Comparison of ENCODE assay signal across 28 cellular contexts in the genomic region with DNA sequence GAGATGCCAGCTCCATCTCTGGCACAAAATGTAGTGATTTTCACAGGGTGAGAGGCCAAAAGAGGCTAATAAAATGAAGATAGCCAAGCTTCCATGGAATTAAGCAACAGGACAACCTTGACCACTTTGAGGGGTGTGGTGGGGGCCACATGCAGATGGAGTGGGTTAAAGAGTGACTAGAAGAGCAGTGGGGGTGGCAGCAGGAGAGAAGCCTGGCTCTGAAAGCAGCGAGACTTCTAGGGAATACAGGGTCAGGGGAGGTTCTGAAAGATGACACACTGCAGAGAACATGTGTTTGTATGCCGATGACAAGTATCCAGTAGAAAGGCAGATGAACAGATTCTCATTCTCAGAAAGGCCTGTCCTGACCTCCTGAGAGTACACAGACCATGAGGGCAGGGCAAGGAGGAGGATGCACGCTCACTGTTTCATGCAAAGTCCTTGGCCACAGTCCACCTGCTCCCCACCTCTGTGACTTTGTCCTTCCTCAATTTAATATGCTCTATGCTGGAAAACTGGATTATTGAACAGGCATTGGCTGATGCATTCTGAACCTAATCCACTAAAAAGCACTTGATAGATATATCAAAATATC. TPM values are rescaled to one million over a fixed set of nuclear protein-coding genes. Genes with fewer than 3 reads are reported as not detected.
DNase-seq lines count a peak whose midpoint lies in the region; ATAC-seq and TF ChIP-seq lines count a peak whose summit lies in the region.
"Had no signal": no experiment of that assay in that cellular context is flagged by ENCODE, and none has a peak within 500 bp of the region (broad histone marks: within the 10 kb centered on the region; RNA-seq: fewer than 3 reads in every experiment).

No MANE protein-coding gene starts in this region.

- POLR2A ChIA-PET in activated CD4-positive, alpha-beta memory T cell treated with anti-CD3 and anti-CD28 coated beads, Interleukin-2, amount 10 ng/mL, durations not matched to agents 7 days and 5 days (lab: Charles Lee): no interaction called here

- H4K20me1 ChIP-seq in GM23338 (replicated peaks; ENCODE audit: insufficient read depth): no peaks in the 10 kb centered on the region
- H4K20me1 ChIP-seq: BLaER1 had no signal

- no peak for TF ChIP-seq EP300 in esophagus muscularis mucosa (IDR thresholded peaks at IDR 0.05)

- H3K27me3 Mint-ChIP-seq in GM23338 (ENCODE audit: insufficient read depth, low read depth, poor library complexity): peaks cover 9% of the 10 kb centered on the region
- peaks cover 2% of the 10 kb centered on the region for H3K27me3 Mint-ChIP-seq in activated CD4-positive, alpha-beta memory T cell treated with anti-CD3 and anti-CD28 coated beads, Interleukin-2, amount 10 ng/mL, durations not matched to agents 7 days and 5 days

- peaks cover 16% of the 10 kb centered on the region for H3K4me1 Mint-ChIP-seq in GM23338
- no peaks in the 10 kb centered on the region for H3K4me1 Mint-ChIP-seq in activated CD4-positive, alpha-beta memory T cell treated with anti-CD3 and anti-CD28 coated beads, Interleukin-2, amount 10 ng/mL, durations not matched to agents 7 days and 5 days
- H3K4me1 Mint-ChIP-seq: CD14-positive monocyte; CD4-positive, alpha-beta memory T cell; CD4-positive, CD25-positive, alpha-beta regulatory T cell; CD8-positive, alpha-beta memory T cell had no signal

- H3K4me3 ChIP-seq in GM23338: no peak overlapping the region
- H3K4me3 ChIP-seq in esophagus muscularis mucosa: no peak overlapping the region
- H3K4me3 ChIP-seq in right lobe of liver: peak overlapping the region in 1 of 3 donors; percentile 61
- H3K4me3 ChIP-seq: BLaER1, GM12878 had no signal

- H2AFZ ChIP-seq in GM23338: 0 out of 2 replicates have a peak overlapping the region, but pooled peaks have one; percentile 9

- H3K9me3 ChIP-seq in esophagus muscularis mucosa: peaks cover 0 to 18% (median 12%) of the 10 kb centered on the region in 4 donors
- H3K9me3 ChIP-seq in right lobe of liver: no peaks in the 10 kb centered on the region
- H3K9me3 ChIP-seq: BE2C had no signal

- H3K9me3 Mint-ChIP-seq in GM23338: peaks cover 22% of the 10 kb centered on the region
- H3K9me3 Mint-ChIP-seq in activated CD4-positive, alpha-beta memory T cell treated with anti-CD3 and anti-CD28 coated beads, Interleukin-2, amount 10 ng/mL, durations not matched to agents 7 days and 5 days: peaks cover 5% of the 10 kb centered on the region

- H3F3A ChIP-seq in GM23338 (replicated peaks; ENCODE audit: low read depth): no peaks in the 10 kb centered on the region

- peaks cover 8% of the 10 kb centered on the region; the same call in 2 of the 3 replicates for H3K36me3 Mint-ChIP-seq in GM23338 (ENCODE audit: low read depth)
- H3K36me3 Mint-ChIP-seq in activated CD4-positive, alpha-beta memory T cell treated with anti-CD3 and anti-CD28 coated beads, Interleukin-2, amount 10 ng/mL, durations not matched to agents 7 days and 5 days (ENCODE audit: low read depth): no peaks in the 10 kb centered on the region
- H3K36me3 Mint-ChIP-seq: CD14-positive monocyte; CD4-positive, alpha-beta memory T cell; CD4-positive, CD25-positive, alpha-beta regulatory T cell had no signal

- DNase-seq in GM23338 (ENCODE audit: low spot score) (no peak), esophagus muscularis mucosa (ENCODE audit: extremely low spot score) (peak; percentile 74), right lobe of liver (peak; percentile 57 to 81 (median 76)), NOMO-1 treated with dmso at 0.1 percent for 144 hours (lab: John Stamatoyannopoulos, UW; ENCODE audit: unreplicated experiment) (no peak)
- no peak for DNase-seq in activated CD4-positive, alpha-beta memory T cell treated with anti-CD3 and anti-CD28 coated beads, Interleukin-2, amount 10 ng/mL, durations not matched to agents 7 days and 5 days
- DNase-seq: 8988T; ACHN; BE2C; C1 segment of cervical spinal cord; CD4-positive, alpha-beta memory T cell; CD4-positive, CD25-positive, alpha-beta regulatory T cell; CD8-positive, alpha-beta memory T cell; COR-L47; DMS 273 treated with DMSO at 0.1 percent for 48 hours; DMS153; DMS53; DMS79; DND-41; EL; GDM1 had no signal

- ATAC-seq in GM23338 (no peak), right lobe of liver (peak; percentile 79 to 83 (median 80)), HG02885 (IDR thresholded peaks at IDR 0.05; ENCODE audit: poor library complexity, unreplicated experiment) (no peak)
- ATAC-seq: GM12878 had no signal

- 73% methylated on average over 3 of the region's 3 CpGs for WGBS in esophagus muscularis mucosa
- 24% methylated on average over 3 of the region's 3 CpGs for WGBS in right lobe of liver (ENCODE audit: insufficient coverage, low coverage, low lambda C conversion rate, missing lambda C conversion rate)

- H3K27me3 ChIP-seq in GM23338 (ENCODE audit: insufficient read depth) (no peaks in the 10 kb centered on the region), esophagus muscularis mucosa (peaks cover 0 to 5% (median 0%) of the 10 kb centered on the region in 4 donors), right lobe of liver (no peaks in the 10 kb centered on the region)
- H3K27me3 ChIP-seq: BE2C, BLaER1 had no signal

- intact Hi-C loops in esophagus muscularis mucosa (cut with DNase I) (no loop called here), right lobe of liver (cut with DNase I) (no loop called here)

- no peaks in the 10 kb centered on the region for H3K9me2 ChIP-seq in GM23338 (ENCODE audit: insufficient read depth)

- H3K27ac Mint-ChIP-seq in GM23338: no peak overlapping the region
- H3K27ac Mint-ChIP-seq in activated CD4-positive, alpha-beta memory T cell treated with anti-CD3 and anti-CD28 coated beads, Interleukin-2, amount 10 ng/mL, durations not matched to agents 7 days and 5 days: no peak overlapping the region
- H3K27ac Mint-ChIP-seq: CD14-positive monocyte; CD4-positive, alpha-beta memory T cell; CD4-positive, CD25-positive, alpha-beta regulatory T cell; CD8-positive, alpha-beta memory T cell had no signal

- no peaks in the 10 kb centered on the region for H3K79me2 ChIP-seq in GM23338 (replicated peaks; ENCODE audit: insufficient read depth)

- no peak overlapping the region for H3K4me2 ChIP-seq in GM23338
- H3K4me2 ChIP-seq: BLaER1 had no signal

- no peak for TF ChIP-seq CTCF in GM23338 (conservative IDR thresholded peaks at IDR 0.05; ENCODE audit: low read depth in 2 of 2)
- no peak for TF ChIP-seq CTCF in esophagus muscularis mucosa (IDR thresholded peaks at IDR 0.05)
- no peak for TF ChIP-seq CTCF in right lobe of liver (IDR thresholded peaks at IDR 0.05)

- H3K4me3 Mint-ChIP-seq in GM23338: no peak overlapping the region
- no peak overlapping the region for H3K4me3 Mint-ChIP-seq in activated CD4-positive, alpha-beta memory T cell treated with anti-CD3 and anti-CD28 coated beads, Interleukin-2, amount 10 ng/mL, durations not matched to agents 7 days and 5 days
- H3K4me3 Mint-ChIP-seq: CD14-positive monocyte; CD4-positive, alpha-beta memory T cell; CD4-positive, CD25-positive, alpha-beta regulatory T cell; CD8-positive, alpha-beta memory T cell had no signal

- CTCF ChIA-PET in activated CD4-positive, alpha-beta memory T cell treated with anti-CD3 and anti-CD28 coated beads, Interleukin-2, amount 10 ng/mL, durations not matched to agents 7 days and 5 days (lab: Charles Lee): no interaction called here

- TF ChIP-seq POLR2A in esophagus muscularis mucosa (IDR thresholded peaks at IDR 0.05; ENCODE audit: low read depth) (no peak), right lobe of liver (IDR thresholded peaks at IDR 0.05) (no peak)

- H3K27ac ChIP-seq in GM23338 (ENCODE audit: low read depth) (no peak overlapping the region), esophagus muscularis mucosa (replicated peaks in 1 of 4) (no peak overlapping the region), right lobe of liver (peak overlapping the region in 1 of 3 donors; percentile 84)
- H3K27ac ChIP-seq: BLaER1 had no signal

- H3K4me1 ChIP-seq in GM23338 (ENCODE audit: insufficient read depth) (peaks cover 9% of the 10 kb centered on the region), esophagus muscularis mucosa (no peaks in the 10 kb centered on the region), right lobe of liver (peaks cover 0 to 38% (median 12%) of the 10 kb centered on the region in 4 donors)
- H3K4me1 ChIP-seq: BE2C, BLaER1 had no signal

- H3K36me3 ChIP-seq in GM23338 (ENCODE audit: insufficient read depth) (no peaks in the 10 kb centered on the region), esophagus muscularis mucosa (no peaks in the 10 kb centered on the region), right lobe of liver (no peaks in the 10 kb centered on the region)
- H3K36me3 ChIP-seq: BE2C, BLaER1 had no signal

TF ChIP-seq in GM23338, 12 proteins besides CTCF, POLR2A, EP300 and RAD21 (continues in another document):
- TF ChIP-seq POLR2AphosphoS5 (IDR thresholded peaks at IDR 0.05; ENCODE audit: low read depth): no peak
- TF ChIP-seq JUNB (IDR thresholded peaks at IDR 0.05; ENCODE audit: unreplicated experiment): no peak
- no peak for TF ChIP-seq NANOG (IDR thresholded peaks at IDR 0.05; ENCODE audit: borderline replicate concordance)

RNA-seq across cellular contexts. Expression of gene LPA, which starts 2.8 kb away (rescaled TPM):
- 0.17 and 0.27 TPM in 2 replicates for total RNA-seq in GM23338 (2014; rRNA removed; shearing (Covaris generic))
- polyA plus RNA-seq in GM23338 (2016; fragmentation: Nextera tagmentation; extraction: Ambion mirVana): not detected in 2 replicates
- total RNA-seq in esophagus muscularis mucosa: not detected
- 100 to 1,000 TPM in 4 of 6 experiments, 10 to 100 TPM in 2; 13.5 to 442 (median 184) TPM for total RNA-seq in right lobe of liver
- not detected for total RNA-seq in activated CD4-positive, alpha-beta memory T cell treated with anti-CD3 and anti-CD28 coated beads, Interleukin-2, amount 10 ng/mL, durations not matched to agents 7 days and 5 days
- total RNA-seq: A673; CD4-positive, alpha-beta memory T cell; CD4-positive, CD25-positive, alpha-beta regulatory T cell; CD8-positive, alpha-beta memory T cell; Daoy; G401 had no signal
- polyA plus RNA-seq: AG04450; CD14-positive monocyte; CD4-positive, alpha-beta memory T cell; CD4-positive, CD25-positive, alpha-beta regulatory T cell; CD8-positive, alpha-beta memory T cell had no signal

RNA-seq across cellular contexts. Expression of gene PLG, which starts 40.8 kb away (rescaled TPM):
- not detected in 2 replicates for total RNA-seq in GM23338 (2014; rRNA removed; shearing (Covaris generic))
- not detected in 2 replicates for polyA plus RNA-seq in GM23338 (2016; fragmentation: Nextera tagmentation; extraction: Ambion mirVana)
- total RNA-seq in esophagus muscularis mucosa: not detected
- 1,000 to 10,000 TPM in 4 of 6 experiments, 100 to 1,000 TPM in 2; 756 to 3,432 (median 1,885) TPM for total RNA-seq in right lobe of liver
- under 1 TPM in 1 of 2 experiments, not detected in 1; 0.30 TPM for total RNA-seq in activated CD4-positive, alpha-beta memory T cell treated with anti-CD3 and anti-CD28 coated beads, Interleukin-2, amount 10 ng/mL, durations not matched to agents 7 days and 5 days
- total RNA-seq: A673; CD4-positive, CD25-positive, alpha-beta regulatory T cell; Daoy; G401 had no signal
- polyA plus RNA-seq: AG04450; CD14-positive monocyte; CD4-positive, alpha-beta memory T cell; CD4-positive, CD25-positive, alpha-beta regulatory T cell; CD8-positive, alpha-beta memory T cell had no signal

Comparison
In these comparisons a context has a peak if more than half of its experiments do, and no peak if none do; other contexts are left out.
1. ATAC-seq: peak in right lobe of liver (4 of 4); none in GM23338 (single experiment) and HG02885 (single experiment).
2. DNase-seq: peak in esophagus muscularis mucosa (single experiment) and right lobe of liver (3 of 3); none in GM23338 (single experiment), activated CD4-positive, alpha-beta memory T cell treated with anti-CD3 and anti-CD28 coated beads, Interleukin-2, amount 10 ng/mL, durations not matched to agents 7 days and 5 days (single experiment) and NOMO-1 treated with dmso at 0.1 percent for 144 hours (single experiment).
3. RNA of gene LPA, which starts 2.8 kb away (total RNA-seq): 13.5 to 442 TPM in right lobe of liver; 0.17 to 0.27 TPM in GM23338, not detected in esophagus muscularis mucosa and not detected in activated CD4-positive, alpha-beta memory T cell treated with anti-CD3 and anti-CD28 coated beads, Interleukin-2, amount 10 ng/mL, durations not matched to agents 7 days and 5 days; every median in the first group is over 10 times any median in the second.
4. RNA of gene PLG, which starts 40.8 kb away (total RNA-seq): 756 to 3,432 TPM in right lobe of liver; 0.30 TPM in activated CD4-positive, alpha-beta memory T cell treated with anti-CD3 and anti-CD28 coated beads, Interleukin-2, amount 10 ng/mL, durations not matched to agents 7 days and 5 days, not detected in GM23338 and not detected in esophagus muscularis mucosa; every median in the first group is over 100 times any median in the second.